ENCODE assay signal across 8 cellular contexts in genomic region chr17:7834554-7834890, GRCh38. TPM values are rescaled to one million over a fixed set of nuclear protein-coding genes. Genes with fewer than 3 reads are reported as not detected.
DNase-seq lines count a peak whose midpoint lies in the region; ATAC-seq lines count a peak whose summit lies in the region.

No MANE protein-coding gene starts in this region.

- peak overlapping the region; percentile 80 for H3K4me3 Mint-ChIP-seq in activated CD4-positive, alpha-beta memory T cell treated with anti-CD3 and anti-CD28 coated beads for 36 hours
- H3K4me3 Mint-ChIP-seq in naive thymus-derived CD8-positive, alpha-beta T cell: peak overlapping the region; percentile 96 to 99 (median 98)

- intact Hi-C loops in activated CD4-positive, alpha-beta memory T cell treated with anti-CD3 and anti-CD28 coated beads for 36 hours (cut with micrococcal nuclease): loop anchor here (1.0 to 10.0 kb wide), 3 partner anchors 53 to 350 kb away; partner anchors contain the start of gene TP53

- ATAC-seq in naive thymus-derived CD8-positive, alpha-beta T cell: peak; percentile 1 to 8
- no peak for ATAC-seq in HG03025 (IDR thresholded peaks at IDR 0.05; ENCODE audit: low FRiP score, unreplicated experiment)

- peak overlapping the region; percentile 84 for H3K4me3 ChIP-seq in BLaER1
- H3K4me3 ChIP-seq in HUES64 (ENCODE audit: low read length): peak overlapping the region; percentile 92
- peak overlapping the region; percentile 67 to 68 for H3K4me3 ChIP-seq in esophagus (ENCODE audit: low read depth in 1 of 2, low read length in 2 of 2)

- H3K36me3 Mint-ChIP-seq in activated CD4-positive, alpha-beta memory T cell treated with anti-CD3 and anti-CD28 coated beads for 36 hours: no peaks in the 10 kb centered on the region
- H3K36me3 Mint-ChIP-seq in naive thymus-derived CD8-positive, alpha-beta T cell: peaks cover 0 to 3% (median 0%) of the 10 kb centered on the region in 3 donors

- peaks cover 36% of the 10 kb centered on the region for H3K4me1 Mint-ChIP-seq in activated CD4-positive, alpha-beta memory T cell treated with anti-CD3 and anti-CD28 coated beads for 36 hours (ENCODE audit: low read depth)
- H3K4me1 Mint-ChIP-seq in naive thymus-derived CD8-positive, alpha-beta T cell: peaks cover 38 to 48% (median 41%) of the 10 kb centered on the region in 4 donors

- no peaks in the 10 kb centered on the region for H3K36me3 ChIP-seq in BLaER1
- H3K36me3 ChIP-seq in HUES64 (ENCODE audit: insufficient read depth, low read length): no peaks in the 10 kb centered on the region
- no peaks in the 10 kb centered on the region for H3K36me3 ChIP-seq in esophagus (ENCODE audit: control insufficient read depth in 2 of 2, insufficient read depth in 2 of 2, low read length in 1 of 2)

- no peaks in the 10 kb centered on the region for H3K9me3 Mint-ChIP-seq in activated CD4-positive, alpha-beta memory T cell treated with anti-CD3 and anti-CD28 coated beads for 36 hours
- H3K9me3 Mint-ChIP-seq in naive thymus-derived CD8-positive, alpha-beta T cell: no peaks in the 10 kb centered on the region

- peaks cover 11% of the 10 kb centered on the region for H4K20me1 ChIP-seq in BLaER1

- H3K9ac ChIP-seq in BLaER1 (peak overlapping the region; percentile 90), HUES64 (ENCODE audit: low read depth, low read length) (0 out of 2 replicates have a peak overlapping the region, but pooled peaks have one; percentile 21)

- H3K4me2 ChIP-seq in BLaER1: peak overlapping the region; percentile 97

- H3K27me3 ChIP-seq in BLaER1 (no peaks in the 10 kb centered on the region), HUES64 (ENCODE audit: insufficient read depth, low read length) (peaks cover 46% of the 10 kb centered on the region), esophagus (ENCODE audit: control insufficient read depth in 1 of 2, insufficient read depth in 2 of 2, low read length in 2 of 2) (no peaks in the 10 kb centered on the region)

- peaks cover 33% of the 10 kb centered on the region for H3K4me1 ChIP-seq in BLaER1
- H3K4me1 ChIP-seq in HUES64 (ENCODE audit: insufficient read depth, low read length): peaks cover 20% of the 10 kb centered on the region
- H3K4me1 ChIP-seq in esophagus (ENCODE audit: control insufficient read depth in 2 of 2, insufficient read depth in 2 of 2, low read length in 1 of 2): peaks cover 9 to 22% of the 10 kb centered on the region in 2 donors

- POLR2A ChIA-PET in activated CD4-positive, alpha-beta memory T cell treated with anti-CD3 and anti-CD28 coated beads for 36 hours (lab: Charles Lee): interaction anchor here (1.4 to 3.5 kb wide), 6 partner anchors 8 to 251 kb away, joined by 4 to 24 read pairs (median 10); partner anchors contain the start of genes CYB5D1, MPDU1 and NAA38
- POLR2A ChIA-PET in naive thymus-derived CD8-positive, alpha-beta T cell (lab: Charles Lee): interaction anchor here (0.6 to 6.8 kb wide), 23 partner anchors 9 to 413 kb away, joined by 3 to 116 read pairs (median 6); partner anchors contain the start of genes CNTROB, CTC1, CYB5D1 and NAA38

- H3K27ac Mint-ChIP-seq in activated CD4-positive, alpha-beta memory T cell treated with anti-CD3 and anti-CD28 coated beads for 36 hours: peak overlapping the region; percentile 95
- H3K27ac Mint-ChIP-seq in naive thymus-derived CD8-positive, alpha-beta T cell: peak overlapping the region; percentile 95 to 100 (median 100)

- peak overlapping the region; percentile 78 for H3K27ac ChIP-seq in BLaER1
- no peak overlapping the region for H3K27ac ChIP-seq in HUES64 (ENCODE audit: low read depth, low read length)
- peak overlapping the region; percentile 95 for H3K27ac ChIP-seq in esophagus (ENCODE audit: low read depth in 2 of 2, low read length in 1 of 2)

- peaks cover under 1% of the 10 kb centered on the region for H3K27me3 Mint-ChIP-seq in activated CD4-positive, alpha-beta memory T cell treated with anti-CD3 and anti-CD28 coated beads for 36 hours
- H3K27me3 Mint-ChIP-seq in naive thymus-derived CD8-positive, alpha-beta T cell: peaks cover 0 to 2% (median 0%) of the 10 kb centered on the region in 5 donors

- DNase-seq in activated CD4-positive, alpha-beta memory T cell treated with anti-CD3 and anti-CD28 coated beads for 36 hours: peak; percentile 69
- peak in 5 of 10 donors; percentile 50 to 82 (median 70) for DNase-seq in naive thymus-derived CD8-positive, alpha-beta T cell
- DNase-seq in retina (no peak), NCI-H187 treated with DMSO at 0.1 percent for 48 hours (lab: John Stamatoyannopoulos, UW) (no peak)

- CTCF ChIA-PET in activated CD4-positive, alpha-beta memory T cell treated with anti-CD3 and anti-CD28 coated beads for 36 hours (lab: Charles Lee): interaction anchor here (0.6 to 7.2 kb wide), 20 partner anchors 10 to 430 kb away, joined by 3 to 70 read pairs (median 5); partner anchors contain the start of genes CYB5D1, KCNAB3, NAA38 and TMEM256

- WGBS in HUES64: under 1% methylated on average over 15 of the region's 15 CpGs
- WGBS in esophagus, 2 donors: 0 to 1% methylated on average over 9 to 15 of the region's 15 CpGs

- H3K9me3 ChIP-seq in BLaER1 (no peaks in the 10 kb centered on the region), HUES64 (ENCODE audit: insufficient read depth, low read depth, low read length) (no peaks in the 10 kb centered on the region), esophagus (ENCODE audit: control insufficient read depth in 2 of 2, insufficient read depth in 1 of 2, low read depth in 1 of 2, low read length in 1 of 2) (no peaks in the 10 kb centered on the region)

RNA-seq across cellular contexts. Expression of gene KDM6B, which starts 0.5 kb away (rescaled TPM):
- 9.3 TPM for polyA plus RNA-seq in HUES64 (2013, experiment 1 of 2)
- polyA plus RNA-seq in HUES64 (2013, experiment 2 of 2): 10.8 TPM
- 10 to 100 TPM; 44.1 to 49.6 TPM for total RNA-seq in activated CD4-positive, alpha-beta memory T cell treated with anti-CD3 and anti-CD28 coated beads for 36 hours
- polyA plus RNA-seq in esophagus: 1 to 10 TPM; 5.2 to 9.0 TPM
- 100 to 1,000 TPM; 113 TPM for total RNA-seq in naive thymus-derived CD8-positive, alpha-beta T cell
- 1 to 10 TPM in 2 of 3 donors, under 1 TPM in 1; 0.28 to 1.2 (median 1.0) TPM for polyA plus RNA-seq in naive thymus-derived CD8-positive, alpha-beta T cell

RNA-seq across cellular contexts. Expression of gene TMEM88, which starts 20.3 kb away (rescaled TPM):
- 11.1 TPM for polyA plus RNA-seq in HUES64 (2013, experiment 1 of 2)
- polyA plus RNA-seq in HUES64 (2013, experiment 2 of 2): 13.9 TPM
- 1 to 10 TPM; 2.2 to 2.4 TPM for total RNA-seq in activated CD4-positive, alpha-beta memory T cell treated with anti-CD3 and anti-CD28 coated beads for 36 hours
- polyA plus RNA-seq in esophagus: 1 to 10 TPM; 8.7 to 9.7 TPM
- total RNA-seq in naive thymus-derived CD8-positive, alpha-beta T cell: 1 to 10 TPM; 6.9 to 7.2 TPM
- not detected for polyA plus RNA-seq in naive thymus-derived CD8-positive, alpha-beta T cell

RNA-seq across cellular contexts. Expression of gene NAA38, which starts 22.8 kb away (rescaled TPM):
- polyA plus RNA-seq in HUES64 (2013, experiment 1 of 2): 49.8 TPM
- polyA plus RNA-seq in HUES64 (2013, experiment 2 of 2): 47.3 TPM
- total RNA-seq in activated CD4-positive, alpha-beta memory T cell treated with anti-CD3 and anti-CD28 coated beads for 36 hours: 10 to 100 TPM; 68.2 to 74.7 TPM
- polyA plus RNA-seq in esophagus: 100 to 1,000 TPM; 108 to 122 TPM
- 10 to 100 TPM; 16.0 to 24.1 TPM for total RNA-seq in naive thymus-derived CD8-positive, alpha-beta T cell
- polyA plus RNA-seq in naive thymus-derived CD8-positive, alpha-beta T cell: 100 to 1,000 TPM; 125 to 169 (median 152) TPM

RNA-seq across cellular contexts. Expression of gene CYB5D1, which starts 23.3 kb away (rescaled TPM):
- polyA plus RNA-seq in HUES64 (2013, experiment 1 of 2): 12.3 TPM
- polyA plus RNA-seq in HUES64 (2013, experiment 2 of 2): 8.8 TPM
- total RNA-seq in activated CD4-positive, alpha-beta memory T cell treated with anti-CD3 and anti-CD28 coated beads for 36 hours: 1 to 10 TPM; 6.0 to 6.9 TPM
- 1 to 10 TPM; 4.7 to 6.3 TPM for polyA plus RNA-seq in esophagus
- 1 to 10 TPM; 8.5 to 9.8 TPM for total RNA-seq in naive thymus-derived CD8-positive, alpha-beta T cell
- 1 to 10 TPM; 3.5 to 6.0 (median 5.1) TPM for polyA plus RNA-seq in naive thymus-derived CD8-positive, alpha-beta T cell

RNA-seq across cellular contexts. Expression of gene CHD3, which starts 54.1 kb away (rescaled TPM):
- 23.9 TPM for polyA plus RNA-seq in HUES64 (2013, experiment 1 of 2)
- 24.9 TPM for polyA plus RNA-seq in HUES64 (2013, experiment 2 of 2)
- total RNA-seq in activated CD4-positive, alpha-beta memory T cell treated with anti-CD3 and anti-CD28 coated beads for 36 hours: 100 to 1,000 TPM; 120 to 133 TPM
- polyA plus RNA-seq in esophagus: 10 to 100 TPM; 37.2 to 78.7 TPM
- 100 to 1,000 TPM; 277 to 281 TPM for total RNA-seq in naive thymus-derived CD8-positive, alpha-beta T cell
- polyA plus RNA-seq in naive thymus-derived CD8-positive, alpha-beta T cell: 10 to 100 TPM in 2 of 3 donors, 1 to 10 TPM in 1; 4.3 to 29.2 (median 15.5) TPM
